In genomic region chr1:155192346-155193274, GRCh38 we compare ENCODE assay signal across 8 cellular contexts. TPM values are rescaled to one million over a fixed set of nuclear protein-coding genes. Genes with fewer than 3 reads are reported as not detected.
DNase-seq lines count a peak whose midpoint lies in the region; ATAC-seq and TF ChIP-seq lines count a peak whose summit lies in the region.

No MANE protein-coding gene starts in this region.

- H3K4me1 ChIP-seq in HEK293 (ENCODE audit: control insufficient read depth, insufficient read depth, low read length), result peaks cover 3% of the 10 kb centered on the region; the same call in 1 of the 2 replicates

- ATAC-seq in stimulated activated naive CD8-positive, alpha-beta T cell treated with anti-CD3 and anti-CD28 coated beads, Interleukin-15, amount 100 ng/mL, for 72 hours, result peak; percentile 8
- no peak for ATAC-seq in HG02938 (IDR thresholded peaks at IDR 0.05; ENCODE audit: unreplicated experiment)

- POLR2A ChIA-PET in HEK293 (lab: Yijun Ruan, JAX), result interaction anchor here (0.7 to 2.3 kb wide), 18 partner anchors 9 to 191 kb away, joined by 3 to 11 read pairs (median 4); partner anchors contain the start of genes ENTREP3, KRTCAP2, SCAMP3 and THBS3

- H3K4me3 Mint-ChIP-seq in brain, result peak overlapping the region; percentile 85 to 94 (median 90)
- H3K4me3 Mint-ChIP-seq in stimulated activated naive CD8-positive, alpha-beta T cell treated with anti-CD3 and anti-CD28 coated beads, Interleukin-15, amount 100 ng/mL, for 72 hours, result peak overlapping the region; percentile 94 to 95

- peaks cover 0 to 14% of the 10 kb centered on the region in 2 experiments; a peak in 1 of 3 replicates for H3K36me3 ChIP-seq in HEK293 (ENCODE audit: control insufficient read depth in 2 of 2, insufficient read depth in 1 of 2, low read length in 2 of 2)

- CTCF ChIA-PET in HEK293 (lab: Yijun Ruan, JAX), result interaction anchor here (0.6 to 3.8 kb wide), 21 partner anchors 9 to 804 kb away, joined by 3 to 60 read pairs (median 5); partner anchors contain the start of genes FDPS, KRTCAP2, MTX1 and THBS3

- no peak for TF ChIP-seq CTCF in HEK293 (tag by site-specific recombination; IDR thresholded peaks at IDR 0.05)
- no peak for TF ChIP-seq CTCF in brain (conservative IDR thresholded peaks at IDR 0.05)

- in situ Hi-C loops in ACHN (cut with HindIII; ENCODE audit: low pct_ligation_motif_present, low pct_unique_long_range_greater_than_20kb, low sequenced_read_pairs), result no loop called here

- peak overlapping the region; percentile 42; the same call in 1 of the 2 replicates for H3K27ac ChIP-seq in HEK293 (ENCODE audit: extremely low read depth, low read depth, low read length)

- H3K27ac Mint-ChIP-seq in brain, result peak overlapping the region; percentile 96 to 100 (median 98)
- peak overlapping the region; percentile 98 to 99 for H3K27ac Mint-ChIP-seq in stimulated activated naive CD8-positive, alpha-beta T cell treated with anti-CD3 and anti-CD28 coated beads, Interleukin-15, amount 100 ng/mL, for 72 hours

- H3K9me3 ChIP-seq in HEK293 (ENCODE audit: control insufficient read depth, insufficient read depth, low read depth, low read length), result no peaks in the 10 kb centered on the region

- H3K4me3 ChIP-seq in HEK293 (ENCODE audit: low read depth, low read length), result peak overlapping the region; percentile 40; the same call in 1 of the 2 replicates

- peaks cover 0 to 8% (median 0%) of the 10 kb centered on the region in 5 experiments for H3K9me3 Mint-ChIP-seq in brain
- no peaks in the 10 kb centered on the region for H3K9me3 Mint-ChIP-seq in stimulated activated naive CD8-positive, alpha-beta T cell treated with anti-CD3 and anti-CD28 coated beads, Interleukin-15, amount 100 ng/mL, for 72 hours

- peaks cover 3% of the 10 kb centered on the region for H3K27me3 Mint-ChIP-seq in brain
- no peaks in the 10 kb centered on the region for H3K27me3 Mint-ChIP-seq in stimulated activated naive CD8-positive, alpha-beta T cell treated with anti-CD3 and anti-CD28 coated beads, Interleukin-15, amount 100 ng/mL, for 72 hours

- H3K36me3 Mint-ChIP-seq in brain, result peaks cover 8% of the 10 kb centered on the region

- peaks cover 49% of the 10 kb centered on the region for H3K4me1 Mint-ChIP-seq in brain
- peaks cover 55% of the 10 kb centered on the region for H3K4me1 Mint-ChIP-seq in stimulated activated naive CD8-positive, alpha-beta T cell treated with anti-CD3 and anti-CD28 coated beads, Interleukin-15, amount 100 ng/mL, for 72 hours

- DNase-seq in NCI-H526 (lab: John Stamatoyannopoulos, UW), result peak; percentile 94 to 98
- peak; percentile 77 for DNase-seq in left kidney (ENCODE audit: low read depth, low spot score)
- no peak for DNase-seq in stimulated activated naive CD8-positive, alpha-beta T cell treated with anti-CD3 and anti-CD28 coated beads, Interleukin-15, amount 100 ng/mL, for 72 hours
- DNase-seq in ACHN, result no peak
- DNase-seq in cortex of kidney (lab: John Stamatoyannopoulos, UW), result no peak

TF ChIP-seq in HEK293, 187 proteins besides CTCF, POLR2A, EP300 and RAD21:
- TF ChIP-seq, protein P1, sequence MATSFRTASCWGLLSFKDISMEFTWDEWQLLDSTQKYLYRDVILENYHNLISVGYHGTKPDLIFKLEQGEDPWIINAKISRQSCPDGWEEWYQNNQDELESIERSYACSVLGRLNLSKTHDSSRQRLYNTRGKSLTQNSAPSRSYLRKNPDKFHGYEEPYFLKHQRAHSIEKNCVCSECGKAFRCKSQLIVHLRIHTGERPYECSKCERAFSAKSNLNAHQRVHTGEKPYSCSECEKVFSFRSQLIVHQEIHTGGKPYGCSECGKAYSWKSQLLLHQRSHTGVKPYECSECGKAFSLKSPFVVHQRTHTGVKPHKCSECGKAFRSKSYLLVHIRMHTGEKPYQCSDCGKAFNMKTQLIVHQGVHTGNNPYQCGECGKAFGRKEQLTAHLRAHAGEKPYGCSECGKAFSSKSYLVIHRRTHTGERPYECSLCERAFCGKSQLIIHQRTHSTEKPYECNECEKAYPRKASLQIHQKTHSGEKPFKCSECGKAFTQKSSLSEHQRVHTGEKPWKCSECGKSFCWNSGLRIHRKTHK (tag by site-specific recombination; IDR thresholded peaks at IDR 0.05), result no peak
- TF ChIP-seq EGR2 (tag by site-specific recombination; IDR thresholded peaks at IDR 0.05; ENCODE audit: low read depth) (0 out of 2 replicates have a peak, but pooled peaks have one; percentile 13), HOXC10 (CRISPR knock-in tag; IDR thresholded peaks at IDR 0.05) (no peak)

RNA-seq across cellular contexts. Expression of gene THBS3, which starts 15.1 kb away (rescaled TPM):
- polyA plus RNA-seq in brain (ENCODE audit: insufficient read depth, low read depth, low replicate concordance), result 26.7 TPM

RNA-seq across cellular contexts. Expression of gene MTX1, which starts 15.9 kb away (rescaled TPM):
- 77.4 TPM for polyA plus RNA-seq in brain (ENCODE audit: insufficient read depth, low read depth, low replicate concordance)

RNA-seq across cellular contexts. Expression of gene TRIM46, which starts 19.0 kb away (rescaled TPM):
- polyA plus RNA-seq in brain (ENCODE audit: insufficient read depth, low read depth, low replicate concordance), result 11.0 TPM

RNA-seq across cellular contexts. Expression of gene KRTCAP2, which starts 19.5 kb away (rescaled TPM):
- 390 TPM for polyA plus RNA-seq in brain (ENCODE audit: insufficient read depth, low read depth, low replicate concordance)

RNA-seq across cellular contexts. Expression of gene DPM3, which starts 52.3 kb away (rescaled TPM):
- polyA plus RNA-seq in brain (ENCODE audit: insufficient read depth, low read depth, low replicate concordance), result 167 TPM

Comparison
In these comparisons a context has a peak if more than half of its experiments do, and no peak if none do; other contexts are left out.
1. DNase-seq: peak in NCI-H526 (2 of 2) and left kidney (single experiment); none in stimulated activated naive CD8-positive, alpha-beta T cell treated with anti-CD3 and anti-CD28 coated beads, Interleukin-15, amount 100 ng/mL, for 72 hours (0 of 2), ACHN (single experiment) and cortex of kidney (single experiment).